8 cellular contexts compared by ENCODE assay signal in genomic region chr4:146945556-146946374, GRCh38. TPM values are rescaled to one million over a fixed set of nuclear protein-coding genes. Genes with fewer than 3 reads are reported as not detected.
DNase-seq lines count a peak whose midpoint lies in the region; ATAC-seq and TF ChIP-seq lines count a peak whose summit lies in the region.

A gene with protein sequence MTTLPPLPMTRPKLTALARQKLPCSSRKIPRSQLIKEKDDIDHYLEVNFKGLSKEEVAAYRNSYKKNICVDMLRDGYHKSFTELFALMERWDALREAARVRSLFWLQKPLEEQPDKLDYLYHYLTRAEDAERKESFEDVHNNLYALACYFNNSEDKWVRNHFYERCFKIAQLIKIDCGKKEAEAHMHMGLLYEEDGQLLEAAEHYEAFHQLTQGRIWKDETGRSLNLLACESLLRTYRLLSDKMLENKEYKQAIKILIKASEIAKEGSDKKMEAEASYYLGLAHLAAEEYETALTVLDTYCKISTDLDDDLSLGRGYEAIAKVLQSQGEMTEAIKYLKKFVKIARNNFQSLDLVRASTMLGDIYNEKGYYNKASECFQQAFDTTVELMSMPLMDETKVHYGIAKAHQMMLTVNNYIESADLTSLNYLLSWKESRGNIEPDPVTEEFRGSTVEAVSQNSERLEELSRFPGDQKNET (minus strand): TSS chr4:146945864. CDS start chr4:146939895, 5,969 bp downstream.

- H3K9ac ChIP-seq in colonic mucosa (ENCODE audit: low read depth in 2 of 2, low read length in 2 of 2), result no peak within 1 kb of the TSS

- H3K9me3 ChIP-seq in A673 (ENCODE audit: low read depth, low read length, poor library complexity, severe bottlenecking), result no peaks in the 10 kb centered on the region
- H3K9me3 ChIP-seq in colonic mucosa, result no peaks in the 10 kb centered on the region

- peak within 1 kb of the TSS; percentile 2 for H3K27ac Mint-ChIP-seq in activated CD4-positive, alpha-beta T cell treated with anti-CD3 and anti-CD28 coated beads for 36 hours

- intact Hi-C loops in A673 (cut with micrococcal nuclease; ENCODE audit: unreplicated experiment), result no loop called here
- intact Hi-C loops in activated CD4-positive, alpha-beta T cell treated with anti-CD3 and anti-CD28 coated beads for 36 hours (cut with DNase I, micrococcal nuclease), result loop anchor here in 1 of 2 experiments (1.0 kb wide), 1 partner anchor 702 kb away; no protein-coding TSS in a partner anchor
- intact Hi-C loops in colonic mucosa (cut with DNase I), result no loop called here

- H3K27ac ChIP-seq in A673 (ENCODE audit: low read depth, low read length, poor library complexity, severe bottlenecking), result no peak within 1 kb of the TSS
- H3K27ac ChIP-seq in colonic mucosa, result no peak within 1 kb of the TSS

- DNase-seq in A673 (ENCODE audit: low spot score) (peak; percentile 95), NCI-H2227 treated with DMSO at 0.1 percent for 48 hours (lab: John Stamatoyannopoulos, UW) (peak; percentile 49), colonic mucosa (peak; percentile 93), kidney glomerular epithelial cell (lab: John Stamatoyannopoulos, UW) (peak; percentile 78)
- peak; percentile 94 for DNase-seq in activated CD4-positive, alpha-beta T cell treated with anti-CD3 and anti-CD28 coated beads for 36 hours
- peak; percentile 93 for DNase-seq in stimulated activated CD4-positive, alpha-beta T cell treated with anti-CD3 and anti-CD28 coated beads, Interleukin-15, amount 100 ng/mL, for 24 hours

- no TSS peak for BruUV-seq in A673 (replicated peaks; lab: Mats Ljungman, UMichigan)

- H3K4me3 Mint-ChIP-seq in activated CD4-positive, alpha-beta T cell treated with anti-CD3 and anti-CD28 coated beads for 36 hours, result peak within 1 kb of the TSS; percentile 71

- CTCF ChIA-PET in A673 (lab: Charles Lee), result no interaction called here
- CTCF ChIA-PET in activated CD4-positive, alpha-beta T cell treated with anti-CD3 and anti-CD28 coated beads for 36 hours (lab: Charles Lee), result interaction anchor here (0.7 to 1.0 kb wide), 3 partner anchors 30 to 1122 kb away, joined by 3 to 4 read pairs (median 3); no protein-coding TSS in a partner anchor

- peaks cover 8% of the 10 kb centered on the region for H3K4me1 ChIP-seq in A673 (ENCODE audit: insufficient read depth, low read length, poor library complexity, severe bottlenecking)
- H3K4me1 ChIP-seq in colonic mucosa, result peaks cover 3% of the 10 kb centered on the region

- peaks cover 16% of the 10 kb centered on the region for H3K27me3 Mint-ChIP-seq in activated CD4-positive, alpha-beta T cell treated with anti-CD3 and anti-CD28 coated beads for 36 hours

- POLR2A ChIA-PET in A673 (lab: Charles Lee; ENCODE audit: low non-redundant PET), result no interaction called here
- POLR2A ChIA-PET in activated CD4-positive, alpha-beta T cell treated with anti-CD3 and anti-CD28 coated beads for 36 hours (lab: Charles Lee), result interaction anchor here (0.6 kb wide), 1 partner anchor 562 kb away, joined by 3 read pairs; no protein-coding TSS in a partner anchor

- TF ChIP-seq CTCF in A673 (conservative IDR thresholded peaks at IDR 0.05; ENCODE audit: low read depth, low read length) (no peak), colonic mucosa (IDR thresholded peaks at IDR 0.05) (no peak)

- H3K27me3 ChIP-seq in A673 (replicated peaks; ENCODE audit: insufficient read depth, low read depth, low read length, poor library complexity) (peaks cover 8% of the 10 kb centered on the region), colonic mucosa (peaks cover 11% of the 10 kb centered on the region)

- H3K9me3 Mint-ChIP-seq in activated CD4-positive, alpha-beta T cell treated with anti-CD3 and anti-CD28 coated beads for 36 hours (ENCODE audit: low read depth), result no peaks in the 10 kb centered on the region

- H3K36me3 ChIP-seq in A673 (ENCODE audit: insufficient read depth, low read length, poor library complexity, severe bottlenecking), result no peaks in the 10 kb centered on the region
- H3K36me3 ChIP-seq in colonic mucosa, result no peaks in the 10 kb centered on the region

- H3K4me3 ChIP-seq in A673 (ENCODE audit: low read depth, low read length, poor library complexity, severe bottlenecking) (peak within 1 kb of the TSS; percentile 40), colonic mucosa (peak within 1 kb of the TSS; percentile 30)

- H3K4me1 Mint-ChIP-seq in activated CD4-positive, alpha-beta T cell treated with anti-CD3 and anti-CD28 coated beads for 36 hours, result peaks cover 25% of the 10 kb centered on the region

- no peaks in the 10 kb centered on the region for H3K36me3 Mint-ChIP-seq in activated CD4-positive, alpha-beta T cell treated with anti-CD3 and anti-CD28 coated beads for 36 hours (ENCODE audit: low read depth)

- ATAC-seq in GM18867 (IDR thresholded peaks at IDR 0.05; ENCODE audit: unreplicated experiment) (peak; percentile 100), HG03103 (IDR thresholded peaks at IDR 0.05; ENCODE audit: low read depth, unreplicated experiment) (peak; percentile 100)
- peak; percentile 100 for ATAC-seq in activated CD4-positive, alpha-beta T cell treated with anti-CD3 and anti-CD28 coated beads for 36 hours

RNA-seq across cellular contexts. Expression of the gene that starts here (rescaled TPM):
- total RNA-seq in A673 (2021) (0.21 and 0.33 TPM in 2 replicates), colonic mucosa (not detected)
- total RNA-seq in activated CD4-positive, alpha-beta T cell treated with anti-CD3 and anti-CD28 coated beads for 36 hours, result not detected

Comparison
In these comparisons a context has a peak if more than half of its experiments do, and no peak if none do; other contexts are left out.
1. Peak in DNase-seq and H3K4me3 ChIP-seq in A673; RNA of the gene not detected or under 1 TPM.
2. Peak in DNase-seq and ATAC-seq in activated CD4-positive, alpha-beta T cell treated with anti-CD3 and anti-CD28 coated beads for 36 hours; RNA of the gene not detected or under 1 TPM.
3. Peak in DNase-seq and H3K4me3 ChIP-seq in colonic mucosa; RNA of the gene not detected or under 1 TPM.